ENCODE assay signal across 18 cellular contexts in the genomic region with DNA sequence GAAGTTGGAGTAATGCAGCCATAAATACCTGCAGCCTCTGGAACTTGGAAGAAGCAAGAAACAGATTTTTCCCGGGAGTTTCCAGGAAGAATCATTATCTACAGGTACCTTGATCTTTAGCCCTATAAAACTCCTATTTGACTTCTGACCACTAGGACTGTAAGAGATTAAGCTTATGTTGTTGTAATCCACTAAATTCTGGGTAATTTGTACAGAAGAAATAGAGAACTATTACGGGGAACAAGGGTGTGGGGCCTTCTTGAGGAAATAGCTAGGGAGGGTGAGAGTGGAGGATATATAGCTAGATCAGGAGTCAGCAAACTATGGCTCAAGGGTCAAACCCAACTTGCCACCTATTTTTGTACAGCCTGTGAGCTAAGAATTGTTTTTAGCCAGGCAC.
DNase-seq lines count a peak whose midpoint lies in the region; ATAC-seq and TF ChIP-seq lines count a peak whose summit lies in the region.
"Had no signal": no experiment of that assay in that cellular context is flagged by ENCODE, and none has a peak within 500 bp of the region (broad histone marks: within the 10 kb centered on the region; RNA-seq: fewer than 3 reads in every experiment).

No MANE protein-coding gene starts in this region.

- H3K4me1 Mint-ChIP-seq in neural progenitor cell: peaks cover 26% of the 10 kb centered on the region
- H3K4me1 Mint-ChIP-seq in activated naive CD4-positive, alpha-beta T cell treated with anti-CD3 and anti-CD28 coated beads, Interleukin-2, amount 10 ng/mL, durations not matched to agents 7 days and 5 days: no peaks in the 10 kb centered on the region
- H3K4me1 Mint-ChIP-seq: CD4-positive, alpha-beta memory T cell had no signal

- H3K4me1 ChIP-seq in hepatocyte (ENCODE audit: insufficient read depth) (no peaks in the 10 kb centered on the region), neural progenitor cell (peaks cover 22% of the 10 kb centered on the region)
- H3K4me1 ChIP-seq: A549, HAP-1 had no signal

- no peaks in the 10 kb centered on the region for H3K9me3 ChIP-seq in hepatocyte (ENCODE audit: low read depth)
- H3K9me3 ChIP-seq in neural progenitor cell (ENCODE audit: low read depth): peaks cover 2% of the 10 kb centered on the region
- H3K9me3 ChIP-seq: A549, HAP-1 had no signal

- H3K9me3 Mint-ChIP-seq in neural progenitor cell: peaks cover 9% of the 10 kb centered on the region
- no peaks in the 10 kb centered on the region for H3K9me3 Mint-ChIP-seq in activated naive CD4-positive, alpha-beta T cell treated with anti-CD3 and anti-CD28 coated beads, Interleukin-2, amount 10 ng/mL, durations not matched to agents 7 days and 5 days
- H3K9me3 Mint-ChIP-seq: HFFc6 had no signal

- H3K79me2 ChIP-seq in hepatocyte: no peaks in the 10 kb centered on the region
- no peaks in the 10 kb centered on the region for H3K79me2 ChIP-seq in neural progenitor cell (ENCODE audit: low read depth)

- 59% methylated on average over 2 of the region's 2 CpGs for WGBS in hepatocyte (ENCODE audit: low lambda C conversion rate, missing lambda C conversion rate)

- H3K27me3 ChIP-seq in hepatocyte (no peaks in the 10 kb centered on the region), neural progenitor cell (no peaks in the 10 kb centered on the region)

- no peak for TF ChIP-seq CTCF in hepatocyte (IDR thresholded peaks at IDR 0.05; ENCODE audit: poor library complexity)
- TF ChIP-seq CTCF in neural progenitor cell (IDR thresholded peaks at IDR 0.05): no peak

- peaks cover 12% of the 10 kb centered on the region for H3F3A ChIP-seq in neural progenitor cell (ENCODE audit: low read depth)

- H3K4me2 ChIP-seq in hepatocyte: no peak overlapping the region
- no peak overlapping the region for H3K4me2 ChIP-seq in neural progenitor cell
- H3K4me2 ChIP-seq: A549 had no signal

- H3K4me3 Mint-ChIP-seq in neural progenitor cell: no peak overlapping the region
- H3K4me3 Mint-ChIP-seq in activated naive CD4-positive, alpha-beta T cell treated with anti-CD3 and anti-CD28 coated beads, Interleukin-2, amount 10 ng/mL, durations not matched to agents 7 days and 5 days: no peak overlapping the region
- H3K4me3 Mint-ChIP-seq: CD4-positive, alpha-beta memory T cell; HFFc6 had no signal

- H4K20me1 ChIP-seq in hepatocyte (ENCODE audit: insufficient read depth, poor library complexity, severe bottlenecking) (no peaks in the 10 kb centered on the region), neural progenitor cell (ENCODE audit: low read depth) (no peaks in the 10 kb centered on the region)

- peak overlapping the region; percentile 82 for H3K27ac ChIP-seq in hepatocyte
- no peak overlapping the region for H3K27ac ChIP-seq in neural progenitor cell
- H3K27ac ChIP-seq: A549 had no signal

- H2AFZ ChIP-seq in hepatocyte (no peak overlapping the region), neural progenitor cell (replicated peaks) (no peak overlapping the region)

- H3K9ac ChIP-seq in neural progenitor cell: no peak overlapping the region

- CTCF ChIA-PET in activated naive CD4-positive, alpha-beta T cell treated with anti-CD3 and anti-CD28 coated beads, Interleukin-2, amount 10 ng/mL, durations not matched to agents 7 days and 5 days (lab: Charles Lee): no interaction called here

- H3K27ac Mint-ChIP-seq in neural progenitor cell: peak overlapping the region; percentile 32
- no peak overlapping the region for H3K27ac Mint-ChIP-seq in activated naive CD4-positive, alpha-beta T cell treated with anti-CD3 and anti-CD28 coated beads, Interleukin-2, amount 10 ng/mL, durations not matched to agents 7 days and 5 days
- H3K27ac Mint-ChIP-seq: CD4-positive, alpha-beta memory T cell; HFFc6 had no signal

- no peaks in the 10 kb centered on the region for H3K36me3 ChIP-seq in hepatocyte (replicated peaks; ENCODE audit: insufficient read depth, low read depth)
- H3K36me3 ChIP-seq in neural progenitor cell: no peaks in the 10 kb centered on the region
- H3K36me3 ChIP-seq: HAP-1 had no signal

- no peaks in the 10 kb centered on the region for H3K36me3 Mint-ChIP-seq in neural progenitor cell
- no peaks in the 10 kb centered on the region for H3K36me3 Mint-ChIP-seq in activated naive CD4-positive, alpha-beta T cell treated with anti-CD3 and anti-CD28 coated beads, Interleukin-2, amount 10 ng/mL, durations not matched to agents 7 days and 5 days
- H3K36me3 Mint-ChIP-seq: CD4-positive, alpha-beta memory T cell had no signal

- no peak for ATAC-seq in HG02884 (IDR thresholded peaks at IDR 0.05; ENCODE audit: unreplicated experiment)
- ATAC-seq: A549 had no signal

- H3K4me3 ChIP-seq in hepatocyte (no peak overlapping the region), neural progenitor cell (no peak overlapping the region)
- H3K4me3 ChIP-seq: A549, HAP-1 had no signal

- no peaks in the 10 kb centered on the region for H3K9me2 ChIP-seq in hepatocyte (replicated peaks; ENCODE audit: insufficient read depth)

- DNase-seq in MV-4-11 (lab: John Stamatoyannopoulos, UW) (peak; percentile 71), hepatocyte (ENCODE audit: low spot score) (peak; percentile 20), neural progenitor cell (ENCODE audit: low spot score) (no peak), AG20443 (ENCODE audit: low spot score) (no peak)
- DNase-seq in activated naive CD4-positive, alpha-beta T cell treated with anti-CD3 and anti-CD28 coated beads, Interleukin-2, amount 10 ng/mL, durations not matched to agents 7 days and 5 days: no peak
- DNase-seq: 8988T; ACHN; C1 segment of cervical spinal cord; Calu3; CD4-positive, alpha-beta memory T cell; COR-L47; DMS53; DMS79 treated with DMSO at 0.1 percent for 48 hours; GOT3; HFFc6 had no signal

- peaks cover 7% of the 10 kb centered on the region for H3K27me3 Mint-ChIP-seq in neural progenitor cell (ENCODE audit: insufficient read depth, low read depth)
- no peaks in the 10 kb centered on the region for H3K27me3 Mint-ChIP-seq in activated naive CD4-positive, alpha-beta T cell treated with anti-CD3 and anti-CD28 coated beads, Interleukin-2, amount 10 ng/mL, durations not matched to agents 7 days and 5 days

Comparison
In these comparisons a context has a peak if more than half of its experiments do, and no peak if none do; other contexts are left out.
1. DNase-seq: peak in MV-4-11 (single experiment) and hepatocyte (single experiment); none in neural progenitor cell (single experiment), AG20443 (single experiment) and activated naive CD4-positive, alpha-beta T cell treated with anti-CD3 and anti-CD28 coated beads, Interleukin-2, amount 10 ng/mL, durations not matched to agents 7 days and 5 days (single experiment).